18 cellular contexts compared by ENCODE assay signal in the genomic region with DNA sequence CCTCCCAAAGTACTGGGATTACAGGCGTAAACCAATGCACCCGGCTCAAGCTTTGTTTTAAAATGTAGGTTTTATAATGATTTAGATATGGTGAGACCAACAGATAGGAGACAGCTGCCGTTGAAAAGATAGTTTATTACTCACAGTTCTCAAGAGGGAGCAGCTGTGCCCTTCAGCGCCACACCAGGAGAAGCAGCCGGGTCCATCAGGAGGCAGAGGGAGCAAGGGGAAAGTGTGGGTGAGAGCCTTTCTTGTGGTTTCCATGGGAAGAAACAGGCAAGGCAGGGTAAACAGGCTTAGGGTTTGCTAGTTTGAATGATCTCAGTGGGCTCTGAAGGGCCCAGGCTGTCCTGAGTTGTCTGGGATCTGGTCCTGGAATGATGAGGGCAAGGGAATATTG.
"Had no signal": no experiment of that assay in that cellular context is flagged by ENCODE, and none has a peak within 500 bp of the region (broad histone marks: within the 10 kb centered on the region; RNA-seq: fewer than 3 reads in every experiment).

No MANE protein-coding gene starts in this region.

- H3K4me2 ChIP-seq: neural progenitor cell had no signal

- H3K4me3 ChIP-seq: gastrocnemius medialis, heart right ventricle, neural progenitor cell, ovary, right atrium auricular region, sigmoid colon, upper lobe of left lung, uterus had no signal

- H3K27ac ChIP-seq: gastrocnemius medialis, heart right ventricle, neural progenitor cell, ovary, right atrium auricular region, sigmoid colon, upper lobe of left lung, uterus had no signal

- DNase-seq: effector memory CD4-positive, alpha-beta T cell; gastrocnemius medialis; heart right ventricle; hypothalamus; kidney glomerular epithelial cell; mesendoderm; natural killer cell; nucleus accumbens; ovary; sigmoid colon; small intestine; stimulated activated CD4-positive, alpha-beta T cell treated with anti-CD3 and anti-CD28 coated beads, Interleukin-12 subunit alpha, Interleukin-12 subunit beta, amount 100 ng/mL, for 4 hours; stimulated activated naive CD4-positive, alpha-beta T cell; upper lobe of left lung; uterus had no signal

- H2AFZ ChIP-seq: neural progenitor cell had no signal

- H3K27me3 ChIP-seq: gastrocnemius medialis, heart right ventricle, neural progenitor cell, ovary, right atrium auricular region, sigmoid colon, upper lobe of left lung, uterus had no signal

- H3K9me3 ChIP-seq: gastrocnemius medialis, ovary, right atrium auricular region, sigmoid colon, upper lobe of left lung, uterus had no signal

- ATAC-seq: esophagus mucosa, gastrocnemius medialis, heart right ventricle, natural killer cell had no signal

- H3K36me3 ChIP-seq: gastrocnemius medialis, heart right ventricle, neural progenitor cell, ovary, right atrium auricular region, sigmoid colon, upper lobe of left lung, uterus had no signal

- H3K4me1 ChIP-seq: upper lobe of left lung, uterus had no signal

- H3K9ac ChIP-seq: neural progenitor cell had no signal
